In the genomic region with DNA sequence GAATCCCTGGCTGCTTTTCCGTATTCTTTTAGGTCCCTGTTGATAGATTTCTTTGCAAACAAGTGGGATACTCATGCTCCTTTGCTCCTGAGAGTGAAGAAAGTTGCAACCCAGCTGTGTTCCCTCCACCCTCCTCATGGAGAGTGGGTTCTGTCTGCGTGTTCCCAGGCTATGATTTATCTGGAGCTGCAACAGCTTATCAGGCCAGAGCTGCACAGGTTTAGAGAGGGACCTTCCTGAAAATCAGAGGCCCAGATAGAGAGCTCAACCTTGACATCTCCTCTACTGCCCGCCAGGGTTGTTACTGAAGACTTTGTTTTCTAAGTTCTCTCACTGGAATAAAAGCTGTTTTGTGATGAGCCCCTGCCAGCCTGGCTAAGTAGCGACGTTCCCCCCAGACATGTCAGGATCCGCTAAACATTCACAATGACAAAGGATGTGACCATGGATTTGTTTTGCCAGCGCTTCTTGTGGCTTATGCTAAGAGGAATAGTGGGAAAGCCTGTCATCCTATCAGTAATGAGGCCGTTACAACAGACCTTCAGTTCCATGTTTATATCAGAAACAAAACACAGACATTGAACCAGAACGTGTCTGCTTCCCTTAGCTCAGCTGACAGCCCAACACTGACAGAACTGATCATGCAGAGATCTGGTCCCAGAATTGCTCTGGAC, we compare ENCODE assay signal across 19 cellular contexts. TPM values are rescaled to one million over a fixed set of nuclear protein-coding genes. Genes with fewer than 3 reads are reported as not detected.
A peak's percentile ranks its signal among the peaks of the same experiment; 100 is the strongest.
DNase-seq lines count a peak whose midpoint lies in the region; ATAC-seq, FAIRE-seq and TF ChIP-seq lines count a peak whose summit lies in the region.
"Had no signal": no experiment of that assay in that cellular context is flagged by ENCODE, and none has a peak within 500 bp of the region (broad histone marks: within the 10 kb centered on the region; RNA-seq: fewer than 3 reads in every experiment).

No MANE protein-coding gene starts in this region.

- BruUV-seq in IMR-90 (replicated peaks; lab: Mats Ljungman, UMichigan) (no TSS peak), Caco-2 (replicated peaks; lab: Mats Ljungman, UMichigan) (no TSS peak)

- no peak overlapping the region for H4K8ac ChIP-seq in IMR-90 (ENCODE audit: low read depth in 2 of 2, low read length in 2 of 2)

- H2AFZ ChIP-seq in IMR-90 (replicated peaks; ENCODE audit: low read length, poor library complexity), result peak overlapping the region; percentile 40

- H4K20me1 ChIP-seq in IMR-90 (ENCODE audit: insufficient read depth, low read length), result no peaks in the 10 kb centered on the region

- no peak overlapping the region for H3K4me3 ChIP-seq in IMR-90 (ENCODE audit: insufficient read depth, low read depth, low read length)
- H3K4me3 ChIP-seq in Caco-2 (ENCODE audit: low read depth, low read length), result no peak overlapping the region
- H3K4me3 ChIP-seq: GM12878, K562, Peyer's patch had no signal

- no peak overlapping the region for H3K27ac ChIP-seq in IMR-90 (ENCODE audit: insufficient read depth, low read length)
- H3K27ac ChIP-seq: C4-2B, Peyer's patch had no signal

- no peak overlapping the region for H3K4ac ChIP-seq in IMR-90 (ENCODE audit: low read depth, low read length)

- H3K4me3 Mint-ChIP-seq in endothelial cell (ENCODE audit: unreplicated experiment), result peak overlapping the region; percentile 28
- H3K4me3 Mint-ChIP-seq in immature natural killer cell, result no peak overlapping the region
- H3K4me3 Mint-ChIP-seq in Caco-2 (ENCODE audit: unreplicated experiment), result no peak overlapping the region

- no peak overlapping the region; the same call in 1 of the 2 replicates for H3K23ac ChIP-seq in IMR-90 (ENCODE audit: low read depth, low read length)

- dilution Hi-C loops in IMR-90 (cut with HindIII; ENCODE audit: low sequenced_read_pairs, unreplicated experiment), result loop anchor here (25.0 kb wide), 1 partner anchor 196 kb away; no protein-coding TSS in a partner anchor

- H3K9me3 ChIP-seq in IMR-90 (ENCODE audit: control insufficient read depth, insufficient read depth, low read length) (no peaks in the 10 kb centered on the region), Caco-2 (no peaks in the 10 kb centered on the region)
- H3K9me3 ChIP-seq: Peyer's patch had no signal

- intact Hi-C loops in IMR-90 (cut with micrococcal nuclease) (no loop called here), Caco-2 (cut with micrococcal nuclease; ENCODE audit: unreplicated experiment) (no loop called here)

- TF ChIP-seq RAD21 in IMR-90 (IDR thresholded peaks at IDR 0.05; ENCODE audit: low read length), result no peak

- H3K4me2 ChIP-seq in IMR-90 (ENCODE audit: low read depth, low read length), result no peak overlapping the region; the same call in 1 of the 2 replicates

- no peak overlapping the region for H2BK120ac ChIP-seq in IMR-90 (ENCODE audit: low read depth, low read length)

- no peak overlapping the region for H3K56ac ChIP-seq in IMR-90 (ENCODE audit: extremely low read depth, insufficient read depth, low read length)

- H2AK9ac ChIP-seq in IMR-90 (replicated peaks; ENCODE audit: low read depth, low read length, poor library complexity), result no peak overlapping the region

- peak; percentile 43 for ATAC-seq in IMR-90 (ENCODE audit: low read depth)
- ATAC-seq: GM12878, K562 had no signal

- no peak overlapping the region for H3K9ac ChIP-seq in IMR-90 (ENCODE audit: low read depth, low read length)

- H3K27me3 Mint-ChIP-seq in endothelial cell (ENCODE audit: unreplicated experiment) (peaks cover 8% of the 10 kb centered on the region), immature natural killer cell (ENCODE audit: low read depth in 3 of 3) (peaks cover 2 to 12% (median 5%) of the 10 kb centered on the region in 3 donors), Caco-2 (ENCODE audit: insufficient read depth, unreplicated experiment) (no peaks in the 10 kb centered on the region)

- H3K79me1 ChIP-seq in IMR-90 (ENCODE audit: low read depth in 1 of 2, low read length in 2 of 2), result no peaks in the 10 kb centered on the region

- no peak overlapping the region for H2AK5ac ChIP-seq in IMR-90 (ENCODE audit: low read depth, low read length)

- TF ChIP-seq CTCF in IMR-90 (conservative IDR thresholded peaks at IDR 0.05; ENCODE audit: low read depth, low read length) (no peak), endothelial cell (IDR thresholded peaks at IDR 0.05; ENCODE audit: unreplicated experiment) (no peak), Caco-2 (IDR thresholded peaks at IDR 0.05; ENCODE audit: insufficient read depth in 1 of 2, low read depth in 1 of 2, low read length in 1 of 2, severe bottlenecking in 1 of 2, unreplicated experiment in 1 of 2) (no peak)

- H2BK5ac ChIP-seq in IMR-90 (ENCODE audit: low read depth, low read length, poor library complexity, severe bottlenecking), result no peak overlapping the region

- no peaks in the 10 kb centered on the region for H3K9me1 ChIP-seq in IMR-90 (ENCODE audit: insufficient read depth, low read length)

- CTCF ChIA-PET in IMR-90 (lab: Yijun Ruan, JAX) (interaction anchor here (1.0 to 2.9 kb wide), 3 partner anchors 9 to 387 kb away, joined by 3 to 12 read pairs (median 6); no protein-coding TSS in a partner anchor), Caco-2 (lab: Charles Lee) (interaction anchor here (0.8 to 1.2 kb wide), 2 partner anchors 9 to 193 kb away, joined by 3 to 5 read pairs; no protein-coding TSS in a partner anchor)

- TF ChIP-seq POLR2A in IMR-90 (IDR thresholded peaks at IDR 0.05; ENCODE audit: low read depth, low read length) (no peak), GM12892 (IDR thresholded peaks at IDR 0.05; ENCODE audit: low read depth, low read length) (no peak)

- H3K36me3 Mint-ChIP-seq in endothelial cell (ENCODE audit: low read depth, unreplicated experiment) (peaks cover 90% of the 10 kb centered on the region), immature natural killer cell (no peaks in the 10 kb centered on the region), Caco-2 (ENCODE audit: insufficient read depth, unreplicated experiment) (no peaks in the 10 kb centered on the region)

- H4K5ac ChIP-seq in IMR-90 (ENCODE audit: low read depth, low read length), result no peak overlapping the region

- no peak for FAIRE-seq in GM12892 (lab: Jason Lieb, UNC)
- FAIRE-seq: GM12878, HTR-8/SVneo, K562 had no signal

- no peak overlapping the region for H3K18ac ChIP-seq in IMR-90 (ENCODE audit: low read depth, low read length)

- H3K36me3 ChIP-seq in IMR-90 (ENCODE audit: control insufficient read depth, insufficient read depth, low read length) (no peaks in the 10 kb centered on the region), Caco-2 (ENCODE audit: control insufficient read depth, insufficient read depth, low read length) (no peaks in the 10 kb centered on the region)
- H3K36me3 ChIP-seq: Peyer's patch had no signal

- WGBS in IMR-90 (ENCODE audit: extremely low coverage in 2 of 2, insufficient read length in 1 of 2), 2 experiments, result 17% methylated on average over 1 of the region's 9 CpGs; no CpG with 5 or more reads in 1 of the 2 experiments

- no peaks in the 10 kb centered on the region for H3K9me3 Mint-ChIP-seq in endothelial cell (ENCODE audit: unreplicated experiment)
- no peaks in the 10 kb centered on the region for H3K9me3 Mint-ChIP-seq in immature natural killer cell
- H3K9me3 Mint-ChIP-seq in Caco-2 (ENCODE audit: unreplicated experiment), result no peaks in the 10 kb centered on the region

- no peak overlapping the region for H2BK20ac ChIP-seq in IMR-90 (ENCODE audit: low read depth, low read length)

- H3K4me1 ChIP-seq in IMR-90 (ENCODE audit: control insufficient read depth, insufficient read depth, low read length) (no peaks in the 10 kb centered on the region), Caco-2 (no peaks in the 10 kb centered on the region)
- H3K4me1 ChIP-seq: Peyer's patch had no signal

- H3K27me3 ChIP-seq in IMR-90 (ENCODE audit: control insufficient read depth, insufficient read depth, low read length) (peaks cover 33% of the 10 kb centered on the region), Caco-2 (replicated peaks; ENCODE audit: control insufficient read depth, insufficient read depth, low read length) (no peaks in the 10 kb centered on the region)
- H3K27me3 ChIP-seq: Peyer's patch had no signal

- H2BK15ac ChIP-seq in IMR-90 (ENCODE audit: low read depth, low read length), result no peak overlapping the region

- DNase-seq in NCI-H345 (lab: John Stamatoyannopoulos, UW) (peak; percentile 9), NCI-H345 treated with DMSO at 0.1 percent for 48 hours (lab: John Stamatoyannopoulos, UW; ENCODE audit: unreplicated experiment) (no peak), IMR-90 (peak; percentile 16), endothelial cell (ENCODE audit: low spot score) (no peak), retina (peak; percentile 59), GM12892 (ENCODE audit: insufficient read length) (no peak), immature natural killer cell (no peak), Caco-2 (no peak)
- DNase-seq: DMS79, GOT3, NCI-H1436 treated with DMSO at 0.1 percent for 48 hours, NCI-H2081 treated with DMSO at 0.1 percent for 48 hours, NCI-H446 treated with DMSO at 0.1 percent for 48 hours, NCI-H82, Peyer's patch had no signal

- H3K27ac Mint-ChIP-seq in endothelial cell (ENCODE audit: unreplicated experiment) (no peak overlapping the region), immature natural killer cell (no peak overlapping the region), Caco-2 (ENCODE audit: unreplicated experiment) (no peak overlapping the region)

- in situ Hi-C loops in IMR-90 (cut with MboI; ENCODE audit: low sequenced_read_pairs), result loop anchor here (10.0 to 25.0 kb wide), 3 partner anchors 388 to 721 kb away; a partner anchor contains a TSS

- H3K14ac ChIP-seq in IMR-90 (replicated peaks; ENCODE audit: low read depth, low read length), result no peak overlapping the region

- POLR2A ChIA-PET in IMR-90 (lab: Charles Lee; ENCODE audit: unreplicated experiment) (no interaction called here), Caco-2 (lab: Charles Lee) (interaction anchor here (0.5 kb wide), 1 partner anchor 9 kb away, joined by 3 read pairs; no protein-coding TSS in a partner anchor)

- peaks cover 47% of the 10 kb centered on the region for H3K4me1 Mint-ChIP-seq in endothelial cell (ENCODE audit: unreplicated experiment)
- H3K4me1 Mint-ChIP-seq in immature natural killer cell, result no peaks in the 10 kb centered on the region
- peaks cover 6% of the 10 kb centered on the region for H3K4me1 Mint-ChIP-seq in Caco-2 (ENCODE audit: low read depth, unreplicated experiment)

- H4K91ac ChIP-seq in IMR-90 (ENCODE audit: insufficient read depth, low read depth, low read length), result no peak overlapping the region

TF ChIP-seq in IMR-90, 13 proteins besides CTCF, POLR2A, EP300 and RAD21 (continues in another document):
- TF ChIP-seq RFX5 (IDR thresholded peaks at IDR 0.05; ENCODE audit: low read depth, low read length), result no peak
- TF ChIP-seq SMC3 (IDR thresholded peaks at IDR 0.05; ENCODE audit: low read depth, low read length), result no peak
- no peak for TF ChIP-seq BHLHE40 (IDR thresholded peaks at IDR 0.05; ENCODE audit: low read depth, low read length)

RNA-seq across cellular contexts. Expression of a gene that starts 58.5 kb away (rescaled TPM):
- not detected in 2 replicates for total RNA-seq in IMR-90 (2012; rRNA removed)
- polyA plus RNA-seq in IMR-90 (2012; rRNA removed), result not detected in 2 replicates
- not detected in 2 replicates for polyA plus RNA-seq in IMR-90 (2012; cell fraction: cytosol; rRNA removed)
- polyA plus RNA-seq in IMR-90 (2012; cell fraction: nucleus; rRNA removed; ENCODE audit: low replicate concordance), result not detected in 2 replicates
- total RNA-seq in endothelial cell (ENCODE audit: unreplicated experiment), result 55.3 TPM
- not detected for polyA plus RNA-seq in GM12892 (2012; ENCODE audit: missing spikeins)
- under 1 TPM in 1 of 3 donors, not detected in 2; 0.52 TPM for polyA plus RNA-seq in immature natural killer cell
- 4.3 and 6.4 TPM in 2 replicates for total RNA-seq in Caco-2 (2022)
- total RNA-seq: GM12878, K562 had no signal
- polyA plus RNA-seq: GM12878 had no signal

Comparison
In these comparisons a context has a peak if more than half of its experiments do, and no peak if none do; other contexts are left out.
1. DNase-seq: peak in NCI-H345 (single experiment), IMR-90 (single experiment) and retina (single experiment); none in NCI-H345 treated with DMSO at 0.1 percent for 48 hours (single experiment), endothelial cell (single experiment), GM12892 (single experiment), immature natural killer cell (0 of 3) and Caco-2 (0 of 2).